ENCODE assay signal across 1 cellular context in genomic region chr15:30922469-30923311, GRCh38.
A peak's percentile ranks its signal among the peaks of the same experiment; 100 is the strongest.
TF ChIP-seq lines count a peak whose summit lies in the region.

No MANE protein-coding gene starts in this region.

TF ChIP-seq in HepG2, 621 proteins besides CTCF, POLR2A, EP300 and RAD21 (continued from another document):
- TF ChIP-seq ZBTB40 (IDR thresholded peaks at IDR 0.05) = no peak
- TF ChIP-seq ZBTB40 (CRISPR knock-in tag; IDR thresholded peaks at IDR 0.05) = no peak
- no peak for TF ChIP-seq ZXDC (CRISPR knock-in tag; IDR thresholded peaks at IDR 0.05)
- TF ChIP-seq ZBTB33 (CRISPR knock-in tag; IDR thresholded peaks at IDR 0.05) = peak; percentile 100
- TF ChIP-seq ZBTB38 (CRISPR knock-in tag; IDR thresholded peaks at IDR 0.05) = peak; percentile 40; the same call in 1 of the 2 replicates
